In the genomic region with DNA sequence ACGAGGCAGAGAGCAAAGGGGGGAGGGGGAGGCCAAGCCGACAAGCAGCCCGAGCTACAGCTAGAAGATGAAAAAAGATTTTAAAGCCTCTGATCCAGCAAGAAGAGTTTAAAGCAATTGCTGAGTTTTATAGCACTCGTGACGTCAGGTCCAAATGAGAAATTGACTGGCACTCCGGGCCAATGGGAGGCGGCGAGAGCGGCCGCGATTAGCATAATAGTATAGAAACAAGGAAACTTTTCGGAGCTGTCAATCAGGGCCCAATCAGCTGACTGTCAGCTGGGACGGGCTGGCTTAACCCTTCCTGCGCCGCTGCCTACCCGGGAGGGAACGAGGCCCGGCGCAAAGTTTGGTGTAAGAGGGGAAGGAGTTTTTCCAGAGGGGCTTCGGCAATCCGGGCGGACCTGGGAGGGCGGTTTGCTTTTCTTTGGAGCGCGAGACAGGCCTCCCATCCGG, we compare ENCODE assay signal across 1 cellular context.
TF ChIP-seq lines count a peak whose summit lies in the region.

Gene MAF (minus strand): TSS at position 102 of the 456 bp plus-strand sequence. CDS start 835 bp downstream, outside the sequence.

TF ChIP-seq in SK-N-SH, 30 proteins besides CTCF, POLR2A, EP300 and RAD21 (continued from another document):
- TF ChIP-seq, protein P1, sequence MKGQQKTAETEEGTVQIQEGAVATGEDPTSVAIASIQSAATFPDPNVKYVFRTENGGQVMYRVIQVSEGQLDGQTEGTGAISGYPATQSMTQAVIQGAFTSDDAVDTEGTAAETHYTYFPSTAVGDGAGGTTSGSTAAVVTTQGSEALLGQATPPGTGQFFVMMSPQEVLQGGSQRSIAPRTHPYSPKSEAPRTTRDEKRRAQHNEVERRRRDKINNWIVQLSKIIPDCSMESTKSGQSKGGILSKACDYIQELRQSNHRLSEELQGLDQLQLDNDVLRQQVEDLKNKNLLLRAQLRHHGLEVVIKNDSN (IDR thresholded peaks at IDR 0.05; ENCODE audit: borderline replicate concordance, low read depth) = peak; percentile 58; the same call in 1 of the 2 replicates
- TF ChIP-seq, protein P2, sequence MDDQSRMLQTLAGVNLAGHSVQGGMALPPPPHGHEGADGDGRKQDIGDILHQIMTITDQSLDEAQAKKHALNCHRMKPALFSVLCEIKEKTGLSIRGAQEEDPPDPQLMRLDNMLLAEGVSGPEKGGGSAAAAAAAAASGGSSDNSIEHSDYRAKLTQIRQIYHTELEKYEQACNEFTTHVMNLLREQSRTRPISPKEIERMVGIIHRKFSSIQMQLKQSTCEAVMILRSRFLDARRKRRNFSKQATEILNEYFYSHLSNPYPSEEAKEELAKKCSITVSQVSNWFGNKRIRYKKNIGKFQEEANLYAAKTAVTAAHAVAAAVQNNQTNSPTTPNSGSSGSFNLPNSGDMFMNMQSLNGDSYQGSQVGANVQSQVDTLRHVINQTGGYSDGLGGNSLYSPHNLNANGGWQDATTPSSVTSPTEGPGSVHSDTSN (IDR thresholded peaks at IDR 0.05) = peak; percentile 85
- TF ChIP-seq TCF12 (IDR thresholded peaks at IDR 0.05) = no peak
